In genomic region chr11:5280582-5281102, GRCh38 we compare ENCODE assay signal across 9 cellular contexts. TPM values are rescaled to one million over a fixed set of nuclear protein-coding genes. Genes with fewer than 3 reads are reported as not detected.
DNase-seq lines count a peak whose midpoint lies in the region; ATAC-seq and TF ChIP-seq lines count a peak whose summit lies in the region.
"Had no signal": no experiment of that assay in that cellular context is flagged by ENCODE, and none has a peak within 500 bp of the region (broad histone marks: within the 10 kb centered on the region; RNA-seq: fewer than 3 reads in every experiment).

No MANE protein-coding gene starts in this region.

- TF ChIP-seq POLR2A in Peyer's patch (IDR thresholded peaks at IDR 0.05): no peak
- no peak for TF ChIP-seq POLR2A in spleen (IDR thresholded peaks at IDR 0.05)

- no peak overlapping the region for H2BK120ac ChIP-seq in trophoblast cell (ENCODE audit: insufficient read depth, low read length, poor library complexity)

- no peak overlapping the region for H3K23ac ChIP-seq in trophoblast cell (ENCODE audit: low read length)

- DNase-seq in NCI-H2196 (lab: John Stamatoyannopoulos, UW; ENCODE audit: unreplicated experiment) (peak; percentile 3), NCI-H2196 treated with DMSO at 0.1 percent for 48 hours (lab: John Stamatoyannopoulos, UW; ENCODE audit: unreplicated experiment) (no peak), Peyer's patch (peak in 2 of 3 donors; percentile 16 to 49), trophoblast cell (peak; percentile 7 to 40), spleen (no peak)

- no peaks in the 10 kb centered on the region for H3K79me2 ChIP-seq in trophoblast cell (ENCODE audit: control insufficient read depth, insufficient read depth, low read length, poor library complexity)

- TF ChIP-seq CTCF in Peyer's patch (IDR thresholded peaks at IDR 0.05): no peak
- no peak for TF ChIP-seq CTCF in spleen (IDR thresholded peaks at IDR 0.05 in 8 of 11, conservative IDR thresholded peaks at IDR 0.05 in 3 of 11)

- H3K27me3 ChIP-seq in Peyer's patch (no peaks in the 10 kb centered on the region), trophoblast cell (ENCODE audit: insufficient read depth, low read length) (no peaks in the 10 kb centered on the region), spleen (replicated peaks in 1 of 7) (no peaks in the 10 kb centered on the region)
- H3K27me3 ChIP-seq: BLaER1 had no signal

- no peak overlapping the region for H2AFZ ChIP-seq in trophoblast cell (ENCODE audit: insufficient read depth, low read length, poor library complexity)

- H3K4me2 ChIP-seq in trophoblast cell (ENCODE audit: low read length): no peak overlapping the region
- H3K4me2 ChIP-seq: BLaER1 had no signal

- no peak overlapping the region for H3K18ac ChIP-seq in trophoblast cell (ENCODE audit: low read length)

- H4K12ac ChIP-seq in trophoblast cell (ENCODE audit: low read depth, low read length): no peak overlapping the region

- H4K91ac ChIP-seq in trophoblast cell (ENCODE audit: low read depth, low read length): no peak overlapping the region

- no peak overlapping the region for H3K9ac ChIP-seq in trophoblast cell (ENCODE audit: low read length)
- H3K9ac ChIP-seq: BLaER1 had no signal

- no peak overlapping the region for H4K8ac ChIP-seq in trophoblast cell (ENCODE audit: low read depth, low read length)

- H3K4me3 ChIP-seq in Peyer's patch (no peak overlapping the region), trophoblast cell (ENCODE audit: low read depth, low read length) (no peak overlapping the region), spleen (no peak overlapping the region)
- H3K4me3 ChIP-seq: BLaER1 had no signal

- intact Hi-C loops in spleen (cut with DNase I; ENCODE audit: low total_unique reads): no loop called here

- H3K9me3 ChIP-seq in Peyer's patch: no peaks in the 10 kb centered on the region
- H3K9me3 ChIP-seq in trophoblast cell (ENCODE audit: insufficient read depth, low read depth, low read length): no peaks in the 10 kb centered on the region
- no peaks in the 10 kb centered on the region for H3K9me3 ChIP-seq in spleen
- H3K9me3 ChIP-seq: BLaER1 had no signal

- no peak overlapping the region for H2BK5ac ChIP-seq in trophoblast cell (ENCODE audit: low read depth, low read length, poor library complexity)

- no peak overlapping the region for H2BK12ac ChIP-seq in trophoblast cell (ENCODE audit: low read length)

- no CpG with 5 or more reads among the region's 3 CpGs for whole genome bisulfite sequencing in trophoblast cell (ENCODE audit: extremely low coverage, insufficient coverage, insufficient read length)
- 24 to 46% (median 31%) methylated on average over 3 of the region's 3 CpGs for WGBS in spleen, 5 donors

- no peaks in the 10 kb centered on the region for H3K79me1 ChIP-seq in trophoblast cell (ENCODE audit: low read length)

- ATAC-seq in GM19395 (IDR thresholded peaks at IDR 0.05; ENCODE audit: unreplicated experiment): peak; percentile 97
- ATAC-seq in HG03139 (IDR thresholded peaks at IDR 0.05; ENCODE audit: unreplicated experiment): peak; percentile 96
- peak; percentile 93 for ATAC-seq in esophagus mucosa

- H3K14ac ChIP-seq in trophoblast cell (ENCODE audit: low read length): no peak overlapping the region

- H3K4me1 ChIP-seq in Peyer's patch: no peaks in the 10 kb centered on the region
- H3K4me1 ChIP-seq in trophoblast cell (ENCODE audit: control insufficient read depth in 1 of 2, insufficient read depth in 2 of 2, low read length in 2 of 2): no peaks in the 10 kb centered on the region
- H3K4me1 ChIP-seq in spleen: no peaks in the 10 kb centered on the region
- H3K4me1 ChIP-seq: BLaER1 had no signal

- H3K4ac ChIP-seq in trophoblast cell (ENCODE audit: low read depth, low read length): no peak overlapping the region

- H3K36me3 ChIP-seq in Peyer's patch (no peaks in the 10 kb centered on the region), trophoblast cell (ENCODE audit: control insufficient read depth in 1 of 2, insufficient read depth in 2 of 2, low read length in 2 of 2) (no peaks in the 10 kb centered on the region), spleen (no peaks in the 10 kb centered on the region)
- H3K36me3 ChIP-seq: BLaER1 had no signal

- H3K27ac ChIP-seq in Peyer's patch (no peak overlapping the region), trophoblast cell (ENCODE audit: low read depth, low read length) (no peak overlapping the region), spleen (no peak overlapping the region)
- H3K27ac ChIP-seq: BLaER1 had no signal

- H2AK5ac ChIP-seq in trophoblast cell (ENCODE audit: low read length): no peak overlapping the region

RNA-seq across cellular contexts. Expression of gene HBE1, which starts 10.9 kb away (rescaled TPM):
- total RNA-seq in Peyer's patch: not detected
- not detected for total RNA-seq in esophagus mucosa
- polyA plus RNA-seq in trophoblast cell (2013): not detected in 2 replicates
- 1 to 10 TPM in 1 of 7 donors, under 1 TPM in 1, not detected in 5; 0.64 to 1.8 TPM for total RNA-seq in spleen
- polyA plus RNA-seq in spleen: under 1 TPM; 0.21 to 0.37 (median 0.32) TPM

RNA-seq across cellular contexts. Expression of gene OR51B4, which starts 21.1 kb away (rescaled TPM):
- total RNA-seq in Peyer's patch (not detected), esophagus mucosa (not detected), spleen (not detected)
- not detected in 2 replicates for polyA plus RNA-seq in trophoblast cell (2013)
- not detected for polyA plus RNA-seq in spleen

RNA-seq across cellular contexts. Expression of gene HBG2, which starts 26.1 kb away (rescaled TPM):
- not detected for total RNA-seq in Peyer's patch
- total RNA-seq in esophagus mucosa: not detected
- not detected in 2 replicates for polyA plus RNA-seq in trophoblast cell (2013)
- 10 to 100 TPM in 2 of 7 donors, 1 to 10 TPM in 3, not detected in 2; 1.3 to 19.6 (median 9.1) TPM for total RNA-seq in spleen
- polyA plus RNA-seq in spleen: 1 to 10 TPM in 1 of 3 donors, under 1 TPM in 1, not detected in 1; 0.29 to 4.2 TPM

RNA-seq across cellular contexts. Expression of gene HBG1, which starts 31.0 kb away (rescaled TPM):
- total RNA-seq in Peyer's patch: not detected
- not detected for total RNA-seq in esophagus mucosa
- not detected in 2 replicates for polyA plus RNA-seq in trophoblast cell (2013)
- total RNA-seq in spleen: 10 to 100 TPM in 1 of 7 donors, 1 to 10 TPM in 1, not detected in 5; 1.2 to 15.0 TPM
- polyA plus RNA-seq in spleen: under 1 TPM in 1 of 3 donors, not detected in 2; 0.21 TPM

RNA-seq across cellular contexts. Expression of gene OR51B2, which starts 43.5 kb away (rescaled TPM):
- not detected for total RNA-seq in Peyer's patch
- not detected for total RNA-seq in esophagus mucosa
- polyA plus RNA-seq in trophoblast cell (2013): not detected in 2 replicates
- total RNA-seq in spleen: not detected
- polyA plus RNA-seq in spleen: not detected

Comparison
In these comparisons a context has a peak if more than half of its experiments do, and no peak if none do; other contexts are left out.
1. DNase-seq: peak in NCI-H2196 (single experiment), Peyer's patch (2 of 3) and trophoblast cell (2 of 2); none in NCI-H2196 treated with DMSO at 0.1 percent for 48 hours (single experiment) and spleen (single experiment).
2. Peak in every context shown above with its lines, with median percentiles within 50 percentile points of each other: ATAC-seq.